10 cellular contexts compared by ENCODE assay signal in genomic region chr11:119307219-119307618, GRCh38. TPM values are rescaled to one million over a fixed set of nuclear protein-coding genes. Genes with fewer than 3 reads are reported as not detected.
DNase-seq lines count a peak whose midpoint lies in the region; ATAC-seq and TF ChIP-seq lines count a peak whose summit lies in the region.
"Had no signal": no experiment of that assay in that cellular context is flagged by ENCODE, and none has a peak within 500 bp of the region (broad histone marks: within the 10 kb centered on the region; RNA-seq: fewer than 3 reads in every experiment).

No MANE protein-coding gene starts in this region.

- no peaks in the 10 kb centered on the region for H3K36me3 ChIP-seq in colonic mucosa

- H3K36me3 Mint-ChIP-seq in HFFc6 (ENCODE audit: low read depth), result peaks cover 21% of the 10 kb centered on the region

- TF ChIP-seq CTCF in AG04449 (IDR thresholded peaks at IDR 0.05; ENCODE audit: insufficient read depth, low read length, missing control alignments), result peak; percentile 1
- peak; percentile 23; the same call in 1 of the 2 replicates for TF ChIP-seq CTCF in HFFc6 (IDR thresholded peaks at IDR 0.05)
- peak; percentile 24 for TF ChIP-seq CTCF in astrocyte of the cerebellum (IDR thresholded peaks at IDR 0.05; ENCODE audit: low read depth, low read length, missing control alignments)
- TF ChIP-seq CTCF in colonic mucosa (IDR thresholded peaks at IDR 0.05), result no peak

- no peak overlapping the region for H3K4me3 ChIP-seq in AG04449 (ENCODE audit: low read depth, low read length)
- no peak overlapping the region for H3K4me3 ChIP-seq in astrocyte of the cerebellum (ENCODE audit: low read depth, low read length)
- H3K4me3 ChIP-seq in colonic mucosa, result no peak overlapping the region

- H3K9me3 ChIP-seq in colonic mucosa, result no peaks in the 10 kb centered on the region

- peaks cover 2% of the 10 kb centered on the region for H3K27me3 Mint-ChIP-seq in HFFc6 (ENCODE audit: insufficient read depth)

- no peaks in the 10 kb centered on the region for H3K27me3 ChIP-seq in colonic mucosa

- H3K27ac ChIP-seq in colonic mucosa, result no peak overlapping the region

- ATAC-seq in GM21723 (IDR thresholded peaks at IDR 0.05; ENCODE audit: unreplicated experiment) (no peak), GM21447 (IDR thresholded peaks at IDR 0.05; ENCODE audit: unreplicated experiment) (no peak)

- CTCF ChIA-PET in AG04449 (lab: Yijun Ruan, JAX), result interaction anchor here (0.7 to 14.7 kb wide), 16 partner anchors 9 to 289 kb away, joined by 3 to 150 read pairs (median 6); partner anchors contain the start of genes ABCG4, CBL, MCAM and TRAPPC4

- peaks cover 13% of the 10 kb centered on the region for H3K4me1 Mint-ChIP-seq in HFFc6 (ENCODE audit: low read depth)

- no peak overlapping the region for H3K27ac Mint-ChIP-seq in HFFc6

- intact Hi-C loops in colonic mucosa (cut with DNase I), result no loop called here

- POLR2A ChIA-PET in AG04449 (lab: Yijun Ruan, JAX), result interaction anchor here (0.9 kb wide), 1 partner anchor 110 kb away, joined by 3 read pairs; no protein-coding TSS in a partner anchor

- no peaks in the 10 kb centered on the region for H3K9me3 Mint-ChIP-seq in HFFc6

- H3K9ac ChIP-seq in colonic mucosa (ENCODE audit: low read depth in 2 of 2, low read length in 2 of 2), result no peak overlapping the region

- no peaks in the 10 kb centered on the region for H3K4me1 ChIP-seq in colonic mucosa

- no peak overlapping the region for H3K4me3 Mint-ChIP-seq in HFFc6

- DNase-seq in AG04449 (ENCODE audit: low read depth, low spot score), result no peak
- no peak for DNase-seq in HFFc6
- no peak for DNase-seq in astrocyte of the cerebellum (ENCODE audit: low read depth)
- peak; percentile 26 for DNase-seq in myocyte (ENCODE audit: low read depth)
- no peak for DNase-seq in NCI-H345 treated with DMSO at 0.1 percent for 48 hours (lab: John Stamatoyannopoulos, UW; ENCODE audit: unreplicated experiment)
- no peak for DNase-seq in colonic mucosa
- DNase-seq: kidney glomerular epithelial cell, NCI-H524 treated with DMSO at 0.1 percent for 48 hours had no signal

- in situ Hi-C loops in astrocyte of the cerebellum (cut with HindIII; ENCODE audit: low sequenced_read_pairs), result no loop called here

RNA-seq across cellular contexts. Expression of gene MCAM, which starts 9.7 kb away (rescaled TPM):
- 1 to 10 TPM; 1.8 to 7.7 (median 6.9) TPM for total RNA-seq in HFFc6 (2021; fragmentation: NEBNext Ultra II Directional; extraction: Animal tissue kit (Norgen Biotek cat#: 25700))
- total RNA-seq in myocyte (57.3 and 68.7 TPM in 2 replicates), colonic mucosa (10 to 100 TPM in 1 of 2 donors, 1 to 10 TPM in 1; 5.4 to 36.9 TPM)
- 6.6 TPM for polyA plus RNA-seq in myocyte (2012)

RNA-seq across cellular contexts. Expression of gene RNF26, which starts 27.1 kb away (rescaled TPM):
- total RNA-seq in HFFc6 (2021; fragmentation: NEBNext Ultra II Directional; extraction: Animal tissue kit (Norgen Biotek cat#: 25700)), result 10 to 100 TPM; 48.6 to 63.5 (median 52.7) TPM
- total RNA-seq in myocyte, result 2.6 and 3.8 TPM in 2 replicates
- polyA plus RNA-seq in myocyte (2012), result 27.3 TPM
- 10 to 100 TPM; 22.9 to 46.6 TPM for total RNA-seq in colonic mucosa

RNA-seq across cellular contexts. Expression of gene C1QTNF5, which starts 33.5 kb away (rescaled TPM):
- 10 to 100 TPM in 5 of 6 experiments, 1 to 10 TPM in 1; 8.2 to 16.1 (median 15.1) TPM for total RNA-seq in HFFc6 (2021; fragmentation: NEBNext Ultra II Directional; extraction: Animal tissue kit (Norgen Biotek cat#: 25700))
- total RNA-seq in myocyte (71.5 and 72.1 TPM in 2 replicates), colonic mucosa (1 to 10 TPM; 5.3 to 8.7 TPM)
- 58.2 TPM for polyA plus RNA-seq in myocyte (2012)

RNA-seq across cellular contexts. Expression of gene MFRP, which starts 39.3 kb away (rescaled TPM):
- not detected for total RNA-seq in HFFc6 (2021; fragmentation: NEBNext Ultra II Directional; extraction: Animal tissue kit (Norgen Biotek cat#: 25700))
- total RNA-seq in myocyte (0.05 and 0.31 TPM in 2 replicates), colonic mucosa (not detected)
- not detected for polyA plus RNA-seq in myocyte (2012)
